24 cellular contexts compared by ENCODE assay signal in the genomic region with DNA sequence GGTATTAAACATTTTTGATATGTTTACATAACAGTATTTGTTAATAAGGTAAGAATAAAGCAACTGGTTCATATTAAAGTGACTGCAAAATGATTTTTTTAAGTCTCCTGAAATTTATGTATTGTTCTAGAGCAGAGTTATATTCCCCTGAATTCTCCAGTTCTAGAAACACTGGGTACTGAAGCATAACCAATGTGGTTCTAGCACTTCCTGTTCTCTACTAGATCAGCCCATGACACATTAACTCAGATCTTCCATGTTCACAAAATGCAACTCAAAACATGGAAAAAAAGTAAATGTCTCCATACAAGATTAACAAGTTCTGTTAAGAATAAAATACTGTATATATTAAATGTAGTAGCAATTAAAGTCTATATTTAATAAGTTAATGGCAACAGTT. TPM values are rescaled to one million over a fixed set of nuclear protein-coding genes. Genes with fewer than 3 reads are reported as not detected.
A peak's percentile ranks its signal among the peaks of the same experiment; 100 is the strongest.
DNase-seq lines count a peak whose midpoint lies in the region; ATAC-seq and TF ChIP-seq lines count a peak whose summit lies in the region.
"Had no signal": no experiment of that assay in that cellular context is flagged by ENCODE, and none has a peak within 500 bp of the region (broad histone marks: within the 10 kb centered on the region; RNA-seq: fewer than 3 reads in every experiment).

No MANE protein-coding gene starts in this region.

- no peaks in the 10 kb centered on the region for H3K9me3 ChIP-seq in tibial artery
- H3K9me3 ChIP-seq in tibial nerve, result no peaks in the 10 kb centered on the region
- H3K9me3 ChIP-seq: A549, heart right ventricle, ovary, Peyer's patch, spleen, upper lobe of left lung had no signal

- intact Hi-C loops in tibial artery (cut with DNase I; ENCODE audit: low total_unique reads), result no loop called here

- H3K4me1 ChIP-seq in tibial artery (peaks cover 0 to 36% (median 3%) of the 10 kb centered on the region in 4 donors), tibial nerve (peaks cover 0 to 6% (median 0%) of the 10 kb centered on the region in 4 donors)
- H3K4me1 ChIP-seq: A549, Peyer's patch had no signal

- TF ChIP-seq CTCF in epithelial cell of proximal tubule (conservative IDR thresholded peaks at IDR 0.05; ENCODE audit: low read depth, low read length) (no peak), tibial artery (IDR thresholded peaks at IDR 0.05) (no peak), tibial nerve (IDR thresholded peaks at IDR 0.05) (no peak)

- no peak for TF ChIP-seq EP300 in tibial nerve (IDR thresholded peaks at IDR 0.05)

- DNase-seq in SIG-M5 treated with dmso at 0.1 percent for 504 hours (lab: John Stamatoyannopoulos, UW; ENCODE audit: unreplicated experiment) (peak; percentile 10), SIG-M5 (lab: John Stamatoyannopoulos, UW) (no peak), MV-4-11 (lab: John Stamatoyannopoulos, UW) (peak; percentile 46), epithelial cell of proximal tubule (ENCODE audit: low read depth) (peak; percentile 30), tibial artery (no peak), AG08396 (ENCODE audit: low spot score) (no peak), tibial nerve (ENCODE audit: low spot score in 2 of 2) (no peak)
- DNase-seq: activated CD4-positive, CD25-positive, alpha-beta regulatory T cell; amygdala; CD8-positive, alpha-beta memory T cell; heart right ventricle; NCI-H2029; NCI-H524 treated with DMSO at 0.1 percent for 48 hours; ovary; Peyer's patch; spleen; upper lobe of left lung had no signal

- H3K4me3 ChIP-seq in epithelial cell of proximal tubule (ENCODE audit: low read depth, low read length) (no peak overlapping the region), tibial artery (no peak overlapping the region), tibial nerve (no peak overlapping the region)
- H3K4me3 ChIP-seq: A549, GM23338, heart right ventricle, ovary, Peyer's patch, spleen, upper lobe of left lung had no signal

- H3K27ac ChIP-seq in tibial artery (peak overlapping the region; percentile 0 to 36), tibial nerve (peak overlapping the region in 2 of 4 donors; percentile 90 to 93)
- H3K27ac ChIP-seq: A549, epithelial cell of prostate, heart right ventricle, ovary, Peyer's patch, spleen, upper lobe of left lung had no signal

- no peak for TF ChIP-seq POLR2A in tibial nerve (IDR thresholded peaks at IDR 0.05)

- ATAC-seq in HG03095 (IDR thresholded peaks at IDR 0.05; ENCODE audit: unreplicated experiment), result no peak
- ATAC-seq: A549; GM23338; heart right ventricle; stimulated activated memory B cell treated with anti-CD40 and anti-IgM and Interleukin-4, amounts not matched to agents 10 μg/mL and 1 μg/mL and 100 μg/mL, for 72 hours had no signal

- H3K27me3 ChIP-seq in tibial artery, result no peaks in the 10 kb centered on the region
- H3K27me3 ChIP-seq in tibial nerve, result no peaks in the 10 kb centered on the region
- H3K27me3 ChIP-seq: ovary, Peyer's patch, upper lobe of left lung had no signal

- no peaks in the 10 kb centered on the region for H3K36me3 ChIP-seq in tibial artery
- no peaks in the 10 kb centered on the region for H3K36me3 ChIP-seq in tibial nerve
- H3K36me3 ChIP-seq: heart right ventricle, ovary, Peyer's patch, spleen, upper lobe of left lung had no signal

RNA-seq across cellular contexts. Expression of a gene that starts 3.9 kb away (rescaled TPM):
- total RNA-seq in epithelial cell of proximal tubule (3.1 and 8.6 TPM in 2 replicates), tibial nerve (10 to 100 TPM; 46.0 to 58.2 (median 52.4) TPM)
- total RNA-seq: CD8-positive, alpha-beta memory T cell; HT-29; T-helper 1 cell treated with Interleukin-12 subunit alpha and Interleukin-12 subunit beta and Interleukin-4 antibody, amounts not matched to agents 30 ng/mL and 1 ng/mL, for 36 hours had no signal

Comparison
In these comparisons a context has a peak if more than half of its experiments do, and no peak if none do; other contexts are left out.
1. DNase-seq: peak in SIG-M5 treated with dmso at 0.1 percent for 504 hours (single experiment), MV-4-11 (single experiment) and epithelial cell of proximal tubule (single experiment); none in SIG-M5 (single experiment), tibial artery (0 of 2), AG08396 (single experiment) and tibial nerve (0 of 2).